2 cellular contexts compared by ENCODE assay signal in genomic region chr7:36215017-36215621, GRCh38.
A peak's percentile ranks its signal among the peaks of the same experiment; 100 is the strongest.
TF ChIP-seq lines count a peak whose summit lies in the region.

No MANE protein-coding gene starts in this region.

TF ChIP-seq in HepG2, 621 proteins besides CTCF, POLR2A, EP300 and RAD21:
- TF ChIP-seq ZNF547 (CRISPR knock-in tag; IDR thresholded peaks at IDR 0.05) (no peak), ZBTB38 (CRISPR knock-in tag; IDR thresholded peaks at IDR 0.05) (0 out of 2 replicates have a peak, but pooled peaks have one; percentile 25)

TF ChIP-seq in H1, 55 proteins besides CTCF, POLR2A, EP300 and RAD21:
- TF ChIP-seq CBX8 (IDR thresholded peaks at IDR 0.05; ENCODE audit: borderline replicate concordance, low read depth, low read length) (no peak), POU5F1 (IDR thresholded peaks at IDR 0.05; ENCODE audit: low read depth, low read length) (peak; percentile 42; the same call in 1 of the 2 replicates), SIX5 (IDR thresholded peaks at IDR 0.05; ENCODE audit: low read depth, low read length) (no peak), JUN (IDR thresholded peaks at IDR 0.05; ENCODE audit: low read depth, low read length) (no peak)
